1 cellular context compared by ENCODE assay signal in genomic region chr10:120942806-120943413, GRCh38.
TF ChIP-seq lines count a peak whose summit lies in the region.

No MANE protein-coding gene starts in this region.

TF ChIP-seq in HCT116, 20 proteins besides CTCF, POLR2A, EP300 and RAD21 (continued from another document):
- TF ChIP-seq MAX (IDR thresholded peaks at IDR 0.05) = peak; percentile 57; the same call in 1 of the 2 replicates
